ENCODE assay signal across 1 cellular context in the genomic region with DNA sequence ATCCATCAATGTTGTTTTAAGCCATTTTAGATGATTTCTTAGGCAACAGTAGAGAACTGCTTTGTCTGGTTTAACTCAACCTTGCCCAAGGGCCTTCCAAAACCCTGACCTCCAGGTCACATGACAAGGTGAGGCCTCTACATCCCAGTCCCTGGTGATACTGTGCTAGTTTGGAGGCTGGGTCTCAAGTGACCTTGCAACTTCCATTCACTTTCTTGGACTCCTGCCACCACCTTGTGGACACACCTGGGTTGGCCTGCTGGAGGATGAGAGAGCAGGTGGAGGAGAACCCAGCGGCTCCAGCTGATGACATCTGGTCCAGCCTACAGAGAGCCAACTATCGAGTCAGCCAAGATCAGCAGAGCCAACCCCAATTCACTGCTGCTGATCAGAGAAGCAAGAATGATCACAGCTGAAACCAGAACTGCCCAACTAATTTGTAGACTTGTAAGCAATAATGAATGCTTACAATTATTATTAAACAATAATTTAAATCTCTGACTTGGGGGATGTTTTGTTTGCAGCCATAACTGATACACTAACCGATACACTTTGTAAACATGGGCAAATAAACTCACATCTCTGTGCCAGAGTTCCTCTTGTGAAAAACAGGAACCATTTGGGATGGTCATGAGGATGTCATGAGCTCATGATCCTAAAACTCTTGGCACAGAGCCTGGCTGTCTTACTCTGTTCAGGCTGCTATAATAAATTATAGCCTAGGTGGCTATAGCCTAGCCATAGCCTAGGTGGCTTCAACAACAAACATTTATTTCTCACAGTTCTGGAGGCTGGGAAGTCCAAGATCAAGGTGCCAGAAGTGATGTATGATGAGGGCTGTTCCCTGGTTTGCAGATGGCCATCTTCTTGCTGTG.
TF ChIP-seq lines count a peak whose summit lies in the region.

No MANE protein-coding gene starts in this region.

TF ChIP-seq in K562, 482 proteins besides CTCF, POLR2A, EP300 and RAD21 (continued from another document):
- TF ChIP-seq NR1H2 (CRISPR knock-in tag; IDR thresholded peaks at IDR 0.05), result no peak
- no peak for TF ChIP-seq MBD2 (IDR thresholded peaks at IDR 0.05; ENCODE audit: borderline replicate concordance, low read depth)
- no peak for TF ChIP-seq KDM5B (IDR thresholded peaks at IDR 0.05; ENCODE audit: insufficient replicate concordance, low read depth, low read length)
- no peak for TF ChIP-seq STAG1 (CRISPR knock-in tag; IDR thresholded peaks at IDR 0.05; ENCODE audit: borderline replicate concordance)
- TF ChIP-seq ARID3B (CRISPR knock-in tag; IDR thresholded peaks at IDR 0.05; ENCODE audit: borderline replicate concordance), result no peak
- TF ChIP-seq PBX2 (CRISPR knock-in tag; IDR thresholded peaks at IDR 0.05; ENCODE audit: low read depth), result no peak
- peak; percentile 56; the same call in 1 of the 2 replicates for TF ChIP-seq PBX2 (tag; conservative IDR thresholded peaks at IDR 0.05; ENCODE audit: low read depth)
- no peak for TF ChIP-seq KDM1A (IDR thresholded peaks at IDR 0.05)
- TF ChIP-seq RBM25 (IDR thresholded peaks at IDR 0.05; ENCODE audit: low read depth, low read length, severe bottlenecking), result peak; percentile 62
- TF ChIP-seq, protein P1, sequence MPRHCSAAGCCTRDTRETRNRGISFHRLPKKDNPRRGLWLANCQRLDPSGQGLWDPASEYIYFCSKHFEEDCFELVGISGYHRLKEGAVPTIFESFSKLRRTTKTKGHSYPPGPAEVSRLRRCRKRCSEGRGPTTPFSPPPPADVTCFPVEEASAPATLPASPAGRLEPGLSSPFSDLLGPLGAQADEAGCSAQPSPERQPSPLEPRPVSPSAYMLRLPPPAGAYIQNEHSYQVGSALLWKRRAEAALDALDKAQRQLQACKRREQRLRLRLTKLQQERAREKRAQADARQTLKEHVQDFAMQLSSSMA (CRISPR knock-in tag; IDR thresholded peaks at IDR 0.05), result no peak
- TF ChIP-seq SIN3B (IDR thresholded peaks at IDR 0.05; ENCODE audit: low read depth), result no peak
- TF ChIP-seq FOXK1 (CRISPR knock-in tag; IDR thresholded peaks at IDR 0.05; ENCODE audit: borderline replicate concordance), result no peak
- no peak for TF ChIP-seq ZNF740 (CRISPR knock-in tag; IDR thresholded peaks at IDR 0.05)
- no peak for TF ChIP-seq ZNF740 (tag; IDR thresholded peaks at IDR 0.05)
- peak; percentile 71 for TF ChIP-seq TFE3 (CRISPR knock-in tag; IDR thresholded peaks at IDR 0.05)
- TF ChIP-seq CEBPB (tag; IDR thresholded peaks at IDR 0.05), result no peak
- TF ChIP-seq, protein P2, sequence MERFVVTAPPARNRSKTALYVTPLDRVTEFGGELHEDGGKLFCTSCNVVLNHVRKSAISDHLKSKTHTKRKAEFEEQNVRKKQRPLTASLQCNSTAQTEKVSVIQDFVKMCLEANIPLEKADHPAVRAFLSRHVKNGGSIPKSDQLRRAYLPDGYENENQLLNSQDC (CRISPR knock-in tag; IDR thresholded peaks at IDR 0.05), result no peak
- no peak for TF ChIP-seq CREM (IDR thresholded peaks at IDR 0.05; ENCODE audit: low read depth)
- TF ChIP-seq NFIC (IDR thresholded peaks at IDR 0.05), result 0 out of 2 replicates have a peak, but pooled peaks have one; percentile 20
- TF ChIP-seq, protein P3, sequence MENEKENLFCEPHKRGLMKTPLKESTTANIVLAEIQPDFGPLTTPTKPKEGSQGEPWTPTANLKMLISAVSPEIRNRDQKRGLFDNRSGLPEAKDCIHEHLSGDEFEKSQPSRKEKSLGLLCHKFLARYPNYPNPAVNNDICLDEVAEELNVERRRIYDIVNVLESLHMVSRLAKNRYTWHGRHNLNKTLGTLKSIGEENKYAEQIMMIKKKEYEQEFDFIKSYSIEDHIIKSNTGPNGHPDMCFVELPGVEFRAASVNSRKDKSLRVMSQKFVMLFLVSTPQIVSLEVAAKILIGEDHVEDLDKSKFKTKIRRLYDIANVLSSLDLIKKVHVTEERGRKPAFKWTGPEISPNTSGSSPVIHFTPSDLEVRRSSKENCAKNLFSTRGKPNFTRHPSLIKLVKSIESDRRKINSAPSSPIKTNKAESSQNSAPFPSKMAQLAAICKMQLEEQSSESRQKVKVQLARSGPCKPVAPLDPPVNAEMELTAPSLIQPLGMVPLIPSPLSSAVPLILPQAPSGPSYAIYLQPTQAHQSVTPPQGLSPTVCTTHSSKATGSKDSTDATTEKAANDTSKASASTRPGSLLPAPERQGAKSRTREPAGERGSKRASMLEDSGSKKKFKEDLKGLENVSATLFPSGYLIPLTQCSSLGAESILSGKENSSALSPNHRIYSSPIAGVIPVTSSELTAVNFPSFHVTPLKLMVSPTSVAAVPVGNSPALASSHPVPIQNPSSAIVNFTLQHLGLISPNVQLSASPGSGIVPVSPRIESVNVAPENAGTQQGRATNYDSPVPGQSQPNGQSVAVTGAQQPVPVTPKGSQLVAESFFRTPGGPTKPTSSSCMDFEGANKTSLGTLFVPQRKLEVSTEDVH (IDR thresholded peaks at IDR 0.05; ENCODE audit: low read depth, partially characterized antibody), result no peak
- no peak for TF ChIP-seq ZNF583 (CRISPR knock-in tag; IDR thresholded peaks at IDR 0.05)
- no peak for TF ChIP-seq ZNF121 (CRISPR knock-in tag; conservative IDR thresholded peaks at IDR 0.05)
- TF ChIP-seq FOXA3 (CRISPR knock-in tag; conservative IDR thresholded peaks at IDR 0.05 in 1 of 2, IDR thresholded peaks at IDR 0.05 in 1 of 2), result no peak
- no peak for TF ChIP-seq MCM3 (IDR thresholded peaks at IDR 0.05)
- no peak for TF ChIP-seq LCOR (CRISPR knock-in tag; IDR thresholded peaks at IDR 0.05)
- no peak for TF ChIP-seq ZNF785 (CRISPR knock-in tag; IDR thresholded peaks at IDR 0.05)
- TF ChIP-seq CBX1 (IDR thresholded peaks at IDR 0.05; ENCODE audit: low read depth), result 0 out of 2 replicates have a peak, but pooled peaks have one; percentile 4
- no peak for TF ChIP-seq CHCHD3 (CRISPR knock-in tag; IDR thresholded peaks at IDR 0.05)
- TF ChIP-seq BCOR (IDR thresholded peaks at IDR 0.05), result peak; percentile 62; the same call in 1 of the 2 replicates
- TF ChIP-seq PHTF2 (CRISPR knock-in tag; IDR thresholded peaks at IDR 0.05), result no peak
- no peak for TF ChIP-seq IFI16 (CRISPR knock-in tag; IDR thresholded peaks at IDR 0.05)
- TF ChIP-seq COPS2 (conservative IDR thresholded peaks at IDR 0.05), result no peak
- no peak for TF ChIP-seq ZBTB49 (CRISPR knock-in tag; IDR thresholded peaks at IDR 0.05; ENCODE audit: borderline replicate concordance)
- no peak for TF ChIP-seq NFE2 (IDR thresholded peaks at IDR 0.05; ENCODE audit: low read depth)
- no peak for TF ChIP-seq ZFP36 (IDR thresholded peaks at IDR 0.05; ENCODE audit: low read depth, low read length, partially characterized antibody)
- peak; percentile 13 for TF ChIP-seq MEIS2 (IDR thresholded peaks at IDR 0.05; ENCODE audit: partially characterized antibody)
- TF ChIP-seq, protein P4, sequence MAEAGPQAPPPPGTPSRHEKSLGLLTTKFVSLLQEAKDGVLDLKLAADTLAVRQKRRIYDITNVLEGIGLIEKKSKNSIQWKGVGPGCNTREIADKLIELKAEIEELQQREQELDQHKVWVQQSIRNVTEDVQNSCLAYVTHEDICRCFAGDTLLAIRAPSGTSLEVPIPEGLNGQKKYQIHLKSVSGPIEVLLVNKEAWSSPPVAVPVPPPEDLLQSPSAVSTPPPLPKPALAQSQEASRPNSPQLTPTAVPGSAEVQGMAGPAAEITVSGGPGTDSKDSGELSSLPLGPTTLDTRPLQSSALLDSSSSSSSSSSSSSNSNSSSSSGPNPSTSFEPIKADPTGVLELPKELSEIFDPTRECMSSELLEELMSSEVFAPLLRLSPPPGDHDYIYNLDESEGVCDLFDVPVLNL (CRISPR knock-in tag; IDR thresholded peaks at IDR 0.05; ENCODE audit: low read depth), result no peak
